Comparison of ENCODE assay signal across 1 cellular context in genomic region chr17:82101767-82102679, GRCh38.
TF ChIP-seq lines count a peak whose summit lies in the region.

No MANE protein-coding gene starts in this region.

TF ChIP-seq in HepG2, 621 proteins besides CTCF, POLR2A, EP300 and RAD21 (continued from another document and continues in another):
- TF ChIP-seq, protein P1, sequence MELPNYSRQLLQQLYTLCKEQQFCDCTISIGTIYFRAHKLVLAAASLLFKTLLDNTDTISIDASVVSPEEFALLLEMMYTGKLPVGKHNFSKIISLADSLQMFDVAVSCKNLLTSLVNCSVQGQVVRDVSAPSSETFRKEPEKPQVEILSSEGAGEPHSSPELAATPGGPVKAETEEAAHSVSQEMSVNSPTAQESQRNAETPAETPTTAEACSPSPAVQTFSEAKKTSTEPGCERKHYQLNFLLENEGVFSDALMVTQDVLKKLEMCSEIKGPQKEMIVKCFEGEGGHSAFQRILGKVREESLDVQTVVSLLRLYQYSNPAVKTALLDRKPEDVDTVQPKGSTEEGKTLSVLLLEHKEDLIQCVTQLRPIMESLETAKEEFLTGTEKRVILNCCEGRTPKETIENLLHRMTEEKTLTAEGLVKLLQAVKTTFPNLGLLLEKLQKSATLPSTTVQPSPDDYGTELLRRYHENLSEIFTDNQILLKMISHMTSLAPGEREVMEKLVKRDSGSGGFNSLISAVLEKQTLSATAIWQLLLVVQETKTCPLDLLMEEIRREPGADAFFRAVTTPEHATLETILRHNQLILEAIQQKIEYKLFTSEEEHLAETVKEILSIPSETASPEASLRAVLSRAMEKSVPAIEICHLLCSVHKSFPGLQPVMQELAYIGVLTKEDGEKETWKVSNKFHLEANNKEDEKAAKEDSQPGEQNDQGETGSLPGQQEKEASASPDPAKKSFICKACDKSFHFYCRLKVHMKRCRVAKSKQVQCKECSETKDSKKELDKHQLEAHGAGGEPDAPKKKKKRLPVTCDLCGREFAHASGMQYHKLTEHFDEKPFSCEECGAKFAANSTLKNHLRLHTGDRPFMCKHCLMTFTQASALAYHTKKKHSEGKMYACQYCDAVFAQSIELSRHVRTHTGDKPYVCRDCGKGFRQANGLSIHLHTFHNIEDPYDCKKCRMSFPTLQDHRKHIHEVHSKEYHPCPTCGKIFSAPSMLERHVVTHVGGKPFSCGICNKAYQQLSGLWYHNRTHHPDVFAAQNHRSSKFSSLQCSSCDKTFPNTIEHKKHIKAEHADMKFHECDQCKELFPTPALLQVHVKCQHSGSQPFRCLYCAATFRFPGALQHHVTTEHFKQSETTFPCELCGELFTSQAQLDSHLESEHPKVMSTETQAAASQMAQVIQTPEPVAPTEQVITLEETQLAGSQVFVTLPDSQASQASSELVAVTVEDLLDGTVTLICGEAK (IDR thresholded peaks at IDR 0.05): no peak
- TF ChIP-seq, protein P1 (CRISPR knock-in tag; IDR thresholded peaks at IDR 0.05): peak; percentile 86
- TF ChIP-seq FOXO1 (CRISPR knock-in tag; IDR thresholded peaks at IDR 0.05): peak; percentile 63; the same call in 1 of the 2 replicates
- TF ChIP-seq, protein P2, sequence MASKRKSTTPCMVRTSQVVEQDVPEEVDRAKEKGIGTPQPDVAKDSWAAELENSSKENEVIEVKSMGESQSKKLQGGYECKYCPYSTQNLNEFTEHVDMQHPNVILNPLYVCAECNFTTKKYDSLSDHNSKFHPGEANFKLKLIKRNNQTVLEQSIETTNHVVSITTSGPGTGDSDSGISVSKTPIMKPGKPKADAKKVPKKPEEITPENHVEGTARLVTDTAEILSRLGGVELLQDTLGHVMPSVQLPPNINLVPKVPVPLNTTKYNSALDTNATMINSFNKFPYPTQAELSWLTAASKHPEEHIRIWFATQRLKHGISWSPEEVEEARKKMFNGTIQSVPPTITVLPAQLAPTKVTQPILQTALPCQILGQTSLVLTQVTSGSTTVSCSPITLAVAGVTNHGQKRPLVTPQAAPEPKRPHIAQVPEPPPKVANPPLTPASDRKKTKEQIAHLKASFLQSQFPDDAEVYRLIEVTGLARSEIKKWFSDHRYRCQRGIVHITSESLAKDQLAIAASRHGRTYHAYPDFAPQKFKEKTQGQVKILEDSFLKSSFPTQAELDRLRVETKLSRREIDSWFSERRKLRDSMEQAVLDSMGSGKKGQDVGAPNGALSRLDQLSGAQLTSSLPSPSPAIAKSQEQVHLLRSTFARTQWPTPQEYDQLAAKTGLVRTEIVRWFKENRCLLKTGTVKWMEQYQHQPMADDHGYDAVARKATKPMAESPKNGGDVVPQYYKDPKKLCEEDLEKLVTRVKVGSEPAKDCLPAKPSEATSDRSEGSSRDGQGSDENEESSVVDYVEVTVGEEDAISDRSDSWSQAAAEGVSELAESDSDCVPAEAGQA (IDR thresholded peaks at IDR 0.05; ENCODE audit: low read depth): 0 out of 2 replicates have a peak, but pooled peaks have one; percentile 42
- TF ChIP-seq, protein P2 (CRISPR knock-in tag; IDR thresholded peaks at IDR 0.05; ENCODE audit: borderline replicate concordance): no peak
- TF ChIP-seq TOE1 (CRISPR knock-in tag; IDR thresholded peaks at IDR 0.05): no peak
- TF ChIP-seq, protein P3, sequence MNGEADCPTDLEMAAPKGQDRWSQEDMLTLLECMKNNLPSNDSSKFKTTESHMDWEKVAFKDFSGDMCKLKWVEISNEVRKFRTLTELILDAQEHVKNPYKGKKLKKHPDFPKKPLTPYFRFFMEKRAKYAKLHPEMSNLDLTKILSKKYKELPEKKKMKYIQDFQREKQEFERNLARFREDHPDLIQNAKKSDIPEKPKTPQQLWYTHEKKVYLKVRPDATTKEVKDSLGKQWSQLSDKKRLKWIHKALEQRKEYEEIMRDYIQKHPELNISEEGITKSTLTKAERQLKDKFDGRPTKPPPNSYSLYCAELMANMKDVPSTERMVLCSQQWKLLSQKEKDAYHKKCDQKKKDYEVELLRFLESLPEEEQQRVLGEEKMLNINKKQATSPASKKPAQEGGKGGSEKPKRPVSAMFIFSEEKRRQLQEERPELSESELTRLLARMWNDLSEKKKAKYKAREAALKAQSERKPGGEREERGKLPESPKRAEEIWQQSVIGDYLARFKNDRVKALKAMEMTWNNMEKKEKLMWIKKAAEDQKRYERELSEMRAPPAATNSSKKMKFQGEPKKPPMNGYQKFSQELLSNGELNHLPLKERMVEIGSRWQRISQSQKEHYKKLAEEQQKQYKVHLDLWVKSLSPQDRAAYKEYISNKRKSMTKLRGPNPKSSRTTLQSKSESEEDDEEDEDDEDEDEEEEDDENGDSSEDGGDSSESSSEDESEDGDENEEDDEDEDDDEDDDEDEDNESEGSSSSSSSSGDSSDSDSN (CRISPR knock-in tag; IDR thresholded peaks at IDR 0.05): peak; percentile 76; the same call in 1 of the 2 replicates
- TF ChIP-seq ZNF772 (CRISPR knock-in tag; IDR thresholded peaks at IDR 0.05): peak; percentile 72
- TF ChIP-seq ZNF530 (CRISPR knock-in tag; IDR thresholded peaks at IDR 0.05; ENCODE audit: low read depth): peak; percentile 20; the same call in 1 of the 2 replicates
- TF ChIP-seq TFAP4 (IDR thresholded peaks at IDR 0.05; ENCODE audit: borderline replicate concordance, low read depth): peak; percentile 68; the same call in 1 of the 2 replicates
- TF ChIP-seq MTF2 (CRISPR knock-in tag; IDR thresholded peaks at IDR 0.05; ENCODE audit: borderline replicate concordance): no peak
- TF ChIP-seq DR1 (CRISPR knock-in tag; IDR thresholded peaks at IDR 0.05): peak; percentile 24; the same call in 1 of the 2 replicates
- peak; percentile 64; the same call in 1 of the 2 replicates for TF ChIP-seq KLF6 (CRISPR knock-in tag; IDR thresholded peaks at IDR 0.05)
- TF ChIP-seq, protein P4, sequence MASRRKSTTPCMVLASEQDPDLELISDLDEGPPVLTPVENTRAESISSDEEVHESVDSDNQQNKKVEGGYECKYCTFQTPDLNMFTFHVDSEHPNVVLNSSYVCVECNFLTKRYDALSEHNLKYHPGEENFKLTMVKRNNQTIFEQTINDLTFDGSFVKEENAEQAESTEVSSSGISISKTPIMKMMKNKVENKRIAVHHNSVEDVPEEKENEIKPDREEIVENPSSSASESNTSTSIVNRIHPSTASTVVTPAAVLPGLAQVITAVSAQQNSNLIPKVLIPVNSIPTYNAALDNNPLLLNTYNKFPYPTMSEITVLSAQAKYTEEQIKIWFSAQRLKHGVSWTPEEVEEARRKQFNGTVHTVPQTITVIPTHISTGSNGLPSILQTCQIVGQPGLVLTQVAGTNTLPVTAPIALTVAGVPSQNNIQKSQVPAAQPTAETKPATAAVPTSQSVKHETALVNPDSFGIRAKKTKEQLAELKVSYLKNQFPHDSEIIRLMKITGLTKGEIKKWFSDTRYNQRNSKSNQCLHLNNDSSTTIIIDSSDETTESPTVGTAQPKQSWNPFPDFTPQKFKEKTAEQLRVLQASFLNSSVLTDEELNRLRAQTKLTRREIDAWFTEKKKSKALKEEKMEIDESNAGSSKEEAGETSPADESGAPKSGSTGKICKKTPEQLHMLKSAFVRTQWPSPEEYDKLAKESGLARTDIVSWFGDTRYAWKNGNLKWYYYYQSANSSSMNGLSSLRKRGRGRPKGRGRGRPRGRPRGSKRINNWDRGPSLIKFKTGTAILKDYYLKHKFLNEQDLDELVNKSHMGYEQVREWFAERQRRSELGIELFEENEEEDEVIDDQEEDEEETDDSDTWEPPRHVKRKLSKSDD (CRISPR knock-in tag; IDR thresholded peaks at IDR 0.05; ENCODE audit: low read depth): no peak; the same call in 1 of the 2 replicates
- peak; percentile 15; the same call in 1 of the 2 replicates for TF ChIP-seq ZFP82 (CRISPR knock-in tag; IDR thresholded peaks at IDR 0.05; ENCODE audit: borderline replicate concordance)
- TF ChIP-seq, protein P5, sequence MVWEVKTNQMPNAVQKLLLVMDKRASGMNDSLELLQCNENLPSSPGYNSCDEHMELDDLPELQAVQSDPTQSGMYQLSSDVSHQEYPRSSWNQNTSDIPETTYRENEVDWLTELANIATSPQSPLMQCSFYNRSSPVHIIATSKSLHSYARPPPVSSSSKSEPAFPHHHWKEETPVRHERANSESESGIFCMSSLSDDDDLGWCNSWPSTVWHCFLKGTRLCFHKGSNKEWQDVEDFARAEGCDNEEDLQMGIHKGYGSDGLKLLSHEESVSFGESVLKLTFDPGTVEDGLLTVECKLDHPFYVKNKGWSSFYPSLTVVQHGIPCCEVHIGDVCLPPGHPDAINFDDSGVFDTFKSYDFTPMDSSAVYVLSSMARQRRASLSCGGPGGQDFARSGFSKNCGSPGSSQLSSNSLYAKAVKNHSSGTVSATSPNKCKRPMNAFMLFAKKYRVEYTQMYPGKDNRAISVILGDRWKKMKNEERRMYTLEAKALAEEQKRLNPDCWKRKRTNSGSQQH (CRISPR knock-in tag; IDR thresholded peaks at IDR 0.05; ENCODE audit: low read depth): peak; percentile 64; the same call in 1 of the 2 replicates
- TF ChIP-seq ZMYM3 (CRISPR knock-in tag; IDR thresholded peaks at IDR 0.05): no peak
- TF ChIP-seq, protein P6, sequence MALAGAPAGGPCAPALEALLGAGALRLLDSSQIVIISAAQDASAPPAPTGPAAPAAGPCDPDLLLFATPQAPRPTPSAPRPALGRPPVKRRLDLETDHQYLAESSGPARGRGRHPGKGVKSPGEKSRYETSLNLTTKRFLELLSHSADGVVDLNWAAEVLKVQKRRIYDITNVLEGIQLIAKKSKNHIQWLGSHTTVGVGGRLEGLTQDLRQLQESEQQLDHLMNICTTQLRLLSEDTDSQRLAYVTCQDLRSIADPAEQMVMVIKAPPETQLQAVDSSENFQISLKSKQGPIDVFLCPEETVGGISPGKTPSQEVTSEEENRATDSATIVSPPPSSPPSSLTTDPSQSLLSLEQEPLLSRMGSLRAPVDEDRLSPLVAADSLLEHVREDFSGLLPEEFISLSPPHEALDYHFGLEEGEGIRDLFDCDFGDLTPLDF (CRISPR knock-in tag; IDR thresholded peaks at IDR 0.05): no peak; the same call in 1 of the 2 replicates
- peak; percentile 14; the same call in 1 of the 2 replicates for TF ChIP-seq HCFC1 (IDR thresholded peaks at IDR 0.05; ENCODE audit: low read depth, low read length)
- TF ChIP-seq PRDM15 (CRISPR knock-in tag; IDR thresholded peaks at IDR 0.05): no peak
